8 cellular contexts compared by ENCODE assay signal in the genomic region with DNA sequence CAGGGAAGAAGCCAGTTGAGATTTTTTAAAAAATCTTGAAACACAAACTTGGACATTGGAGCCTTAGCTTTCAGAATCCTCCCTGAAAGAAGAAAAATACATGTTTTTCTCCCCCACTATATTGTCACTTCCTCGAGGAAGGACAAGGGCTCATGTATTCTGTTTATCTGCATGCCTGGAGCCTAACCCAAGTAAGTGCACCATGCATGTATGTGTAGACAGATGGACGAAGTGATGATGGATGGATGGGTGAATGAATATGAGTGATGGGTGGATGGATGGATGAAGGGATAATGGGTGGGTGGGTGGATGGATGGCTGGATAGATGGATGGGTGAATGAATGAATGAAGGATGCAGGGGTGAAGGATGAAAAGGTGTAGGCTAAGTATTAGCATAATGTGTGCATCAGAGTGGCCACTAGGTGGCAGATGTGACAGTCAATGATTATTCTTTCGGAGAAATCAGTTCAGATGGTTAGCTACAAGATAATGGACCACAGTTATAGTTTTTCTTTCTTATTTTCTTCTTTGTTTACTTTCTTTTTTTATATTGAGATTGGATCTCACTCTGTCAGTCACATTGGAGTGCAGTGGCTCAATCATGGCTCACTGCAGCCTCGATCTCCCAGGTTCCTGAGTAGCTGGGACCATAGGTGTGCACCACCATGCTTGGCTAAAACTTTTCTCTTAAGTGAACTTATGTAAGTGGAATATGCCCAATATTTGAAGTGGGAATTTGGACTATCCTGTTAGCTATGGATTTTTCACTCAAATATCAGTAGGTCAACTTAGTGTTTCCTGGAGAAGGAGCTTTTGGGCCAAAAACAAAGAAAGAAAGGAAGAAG. TPM values are rescaled to one million over a fixed set of nuclear protein-coding genes. Genes with fewer than 3 reads are reported as not detected.
DNase-seq lines count a peak whose midpoint lies in the region; ATAC-seq and TF ChIP-seq lines count a peak whose summit lies in the region.

No MANE protein-coding gene starts in this region.

- no peaks in the 10 kb centered on the region for H3K4me1 ChIP-seq in cardiac muscle cell (ENCODE audit: low read depth)

- ATAC-seq in left ventricle myocardium superior = no peak

- H3K4me3 ChIP-seq in cardiac muscle cell = no peak overlapping the region

- DNase-seq in cardiac muscle cell (ENCODE audit: low read depth in 1 of 2, low spot score in 1 of 2) = peak; percentile 46 to 65
- no peak for DNase-seq in left ventricle myocardium superior
- DNase-seq in H4 (ENCODE audit: low spot score) = peak; percentile 37
- peak; percentile 9 for DNase-seq in KG1 (lab: John Stamatoyannopoulos, UW)
- DNase-seq in T1000 (lab: John Stamatoyannopoulos, UW) = peak; percentile 12
- DNase-seq in dermis blood vessel endothelial cell = peak; percentile 64
- peak; percentile 18 for DNase-seq in middle frontal gyrus (ENCODE audit: extremely low spot score, low spot score)
- no peak for DNase-seq in GOT3 (lab: John Stamatoyannopoulos, UW)

- intact Hi-C loops in left ventricle myocardium superior (cut with micrococcal nuclease) = no loop called here

- no peaks in the 10 kb centered on the region for H3K27me3 ChIP-seq in cardiac muscle cell

- no peaks in the 10 kb centered on the region for H3K36me3 ChIP-seq in cardiac muscle cell

- no peaks in the 10 kb centered on the region for H3K9me3 ChIP-seq in cardiac muscle cell (ENCODE audit: low read depth)

- no peak overlapping the region for H3K27ac ChIP-seq in cardiac muscle cell

- TF ChIP-seq CTCF in cardiac muscle cell (IDR thresholded peaks at IDR 0.05; ENCODE audit: low read depth, low read length) = peak; percentile 76

RNA-seq across cellular contexts. Expression of gene CCDC93, which starts 18.5 kb away (rescaled TPM):
- total RNA-seq in cardiac muscle cell (18.0 and 20.8 TPM in 2 replicates), left ventricle myocardium superior (25.2 TPM), dermis blood vessel endothelial cell (36.6 and 37.6 TPM in 2 replicates)
- 16.9 and 17.0 TPM in 2 replicates for polyA plus RNA-seq in cardiac muscle cell
- total RNA-seq in H4 (2014; rRNA removed; shearing (Covaris generic)) = 3.7 and 8.1 TPM in 2 replicates

RNA-seq across cellular contexts. Expression of gene INSIG2, which starts 55.9 kb away (rescaled TPM):
- total RNA-seq in cardiac muscle cell (12.4 and 21.8 TPM in 2 replicates), left ventricle myocardium superior (12.0 TPM), dermis blood vessel endothelial cell (15.5 and 22.9 TPM in 2 replicates)
- 62.2 and 62.8 TPM in 2 replicates for polyA plus RNA-seq in cardiac muscle cell
- total RNA-seq in H4 (2014; rRNA removed; shearing (Covaris generic)) = 8.1 and 11.8 TPM in 2 replicates

Comparison
In these comparisons a context has a peak if more than half of its experiments do, and no peak if none do; other contexts are left out.
1. DNase-seq: peak in cardiac muscle cell (2 of 2), H4 (single experiment), KG1 (single experiment), T1000 (single experiment), dermis blood vessel endothelial cell (single experiment) and middle frontal gyrus (single experiment); none in left ventricle myocardium superior (single experiment) and GOT3 (single experiment).